ENCODE assay signal across 1 cellular context in the genomic region with DNA sequence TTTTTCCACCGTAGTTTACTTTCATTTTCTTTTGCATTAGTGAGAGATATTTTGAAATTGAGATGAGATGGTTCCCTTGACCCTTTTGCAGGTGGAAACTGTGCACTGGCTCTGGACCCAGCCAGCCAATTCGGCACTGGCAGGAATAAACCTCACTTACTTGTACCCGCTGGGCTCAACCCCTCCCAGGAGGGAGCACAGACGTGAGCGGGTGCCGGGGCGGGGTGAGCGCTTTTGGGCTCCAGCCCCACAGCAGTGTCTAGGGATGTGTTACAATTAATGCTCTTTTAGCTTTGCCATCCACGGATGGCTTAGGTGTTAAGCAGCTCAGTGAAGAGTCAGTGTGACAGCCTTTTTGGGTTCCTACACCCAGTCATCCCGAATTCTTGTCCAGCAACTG.
TF ChIP-seq lines count a peak whose summit lies in the region.

No MANE protein-coding gene starts in this region.

TF ChIP-seq in GM23338, 12 proteins besides CTCF, POLR2A, EP300 and RAD21 (continued from another document):
- TF ChIP-seq, protein P1, sequence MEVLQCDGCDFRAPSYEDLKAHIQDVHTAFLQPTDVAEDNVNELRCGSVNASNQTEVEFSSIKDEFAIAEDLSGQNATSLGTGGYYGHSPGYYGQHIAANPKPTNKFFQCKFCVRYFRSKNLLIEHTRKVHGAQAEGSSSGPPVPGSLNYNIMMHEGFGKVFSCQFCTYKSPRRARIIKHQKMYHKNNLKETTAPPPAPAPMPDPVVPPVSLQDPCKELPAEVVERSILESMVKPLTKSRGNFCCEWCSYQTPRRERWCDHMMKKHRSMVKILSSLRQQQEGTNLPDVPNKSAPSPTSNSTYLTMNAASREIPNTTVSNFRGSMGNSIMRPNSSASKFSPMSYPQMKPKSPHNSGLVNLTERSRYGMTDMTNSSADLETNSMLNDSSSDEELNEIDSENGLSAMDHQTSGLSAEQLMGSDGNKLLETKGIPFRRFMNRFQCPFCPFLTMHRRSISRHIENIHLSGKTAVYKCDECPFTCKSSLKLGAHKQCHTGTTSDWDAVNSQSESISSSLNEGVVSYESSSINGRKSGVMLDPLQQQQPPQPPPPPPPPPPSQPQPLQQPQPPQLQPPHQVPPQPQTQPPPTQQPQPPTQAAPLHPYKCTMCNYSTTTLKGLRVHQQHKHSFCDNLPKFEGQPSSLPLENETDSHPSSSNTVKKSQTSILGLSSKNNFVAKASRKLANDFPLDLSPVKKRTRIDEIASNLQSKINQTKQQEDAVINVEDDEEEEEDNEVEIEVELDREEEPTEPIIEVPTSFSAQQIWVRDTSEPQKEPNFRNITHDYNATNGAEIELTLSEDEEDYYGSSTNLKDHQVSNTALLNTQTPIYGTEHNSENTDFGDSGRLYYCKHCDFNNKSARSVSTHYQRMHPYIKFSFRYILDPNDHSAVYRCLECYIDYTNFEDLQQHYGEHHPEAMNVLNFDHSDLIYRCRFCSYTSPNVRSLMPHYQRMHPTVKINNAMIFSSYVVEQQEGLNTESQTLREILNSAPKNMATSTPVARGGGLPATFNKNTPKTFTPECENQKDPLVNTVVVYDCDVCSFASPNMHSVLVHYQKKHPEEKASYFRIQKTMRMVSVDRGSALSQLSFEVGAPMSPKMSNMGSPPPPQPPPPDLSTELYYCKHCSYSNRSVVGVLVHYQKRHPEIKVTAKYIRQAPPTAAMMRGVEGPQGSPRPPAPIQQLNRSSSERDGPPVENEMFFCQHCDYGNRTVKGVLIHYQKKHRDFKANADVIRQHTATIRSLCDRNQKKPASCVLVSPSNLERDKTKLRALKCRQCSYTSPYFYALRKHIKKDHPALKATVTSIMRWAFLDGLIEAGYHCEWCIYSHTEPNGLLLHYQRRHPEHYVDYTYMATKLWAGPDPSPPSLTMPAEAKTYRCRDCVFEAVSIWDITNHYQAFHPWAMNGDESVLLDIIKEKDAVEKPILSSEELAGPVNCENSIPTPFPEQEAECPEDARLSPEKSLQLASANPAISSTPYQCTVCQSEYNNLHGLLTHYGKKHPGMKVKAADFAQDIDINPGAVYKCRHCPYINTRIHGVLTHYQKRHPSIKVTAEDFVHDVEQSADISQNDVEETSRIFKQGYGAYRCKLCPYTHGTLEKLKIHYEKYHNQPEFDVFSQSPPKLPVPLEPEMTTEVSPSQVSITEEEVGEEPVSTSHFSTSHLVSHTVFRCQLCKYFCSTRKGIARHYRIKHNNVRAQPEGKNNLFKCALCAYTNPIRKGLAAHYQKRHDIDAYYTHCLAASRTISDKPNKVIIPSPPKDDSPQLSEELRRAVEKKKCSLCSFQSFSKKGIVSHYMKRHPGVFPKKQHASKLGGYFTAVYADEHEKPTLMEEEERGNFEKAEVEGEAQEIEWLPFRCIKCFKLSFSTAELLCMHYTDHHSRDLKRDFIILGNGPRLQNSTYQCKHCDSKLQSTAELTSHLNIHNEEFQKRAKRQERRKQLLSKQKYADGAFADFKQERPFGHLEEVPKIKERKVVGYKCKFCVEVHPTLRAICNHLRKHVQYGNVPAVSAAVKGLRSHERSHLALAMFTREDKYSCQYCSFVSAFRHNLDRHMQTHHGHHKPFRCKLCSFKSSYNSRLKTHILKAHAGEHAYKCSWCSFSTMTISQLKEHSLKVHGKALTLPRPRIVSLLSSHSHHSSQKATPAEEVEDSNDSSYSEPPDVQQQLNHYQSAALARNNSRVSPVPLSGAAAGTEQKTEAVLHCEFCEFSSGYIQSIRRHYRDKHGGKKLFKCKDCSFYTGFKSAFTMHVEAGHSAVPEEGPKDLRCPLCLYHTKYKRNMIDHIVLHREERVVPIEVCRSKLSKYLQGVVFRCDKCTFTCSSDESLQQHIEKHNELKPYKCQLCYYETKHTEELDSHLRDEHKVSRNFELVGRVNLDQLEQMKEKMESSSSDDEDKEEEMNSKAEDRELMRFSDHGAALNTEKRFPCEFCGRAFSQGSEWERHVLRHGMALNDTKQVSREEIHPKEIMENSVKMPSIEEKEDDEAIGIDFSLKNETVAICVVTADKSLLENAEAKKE (CRISPR knock-in tag; IDR thresholded peaks at IDR 0.05), result no peak
- TF ChIP-seq STAT1 (IDR thresholded peaks at IDR 0.05; ENCODE audit: unreplicated experiment) (no peak), CREB1 (CRISPR knock-in tag; IDR thresholded peaks at IDR 0.05; ENCODE audit: low read depth) (no peak)
TF ChIP-seq in GM23338: peak in this region for 0.
